In the genomic region with DNA sequence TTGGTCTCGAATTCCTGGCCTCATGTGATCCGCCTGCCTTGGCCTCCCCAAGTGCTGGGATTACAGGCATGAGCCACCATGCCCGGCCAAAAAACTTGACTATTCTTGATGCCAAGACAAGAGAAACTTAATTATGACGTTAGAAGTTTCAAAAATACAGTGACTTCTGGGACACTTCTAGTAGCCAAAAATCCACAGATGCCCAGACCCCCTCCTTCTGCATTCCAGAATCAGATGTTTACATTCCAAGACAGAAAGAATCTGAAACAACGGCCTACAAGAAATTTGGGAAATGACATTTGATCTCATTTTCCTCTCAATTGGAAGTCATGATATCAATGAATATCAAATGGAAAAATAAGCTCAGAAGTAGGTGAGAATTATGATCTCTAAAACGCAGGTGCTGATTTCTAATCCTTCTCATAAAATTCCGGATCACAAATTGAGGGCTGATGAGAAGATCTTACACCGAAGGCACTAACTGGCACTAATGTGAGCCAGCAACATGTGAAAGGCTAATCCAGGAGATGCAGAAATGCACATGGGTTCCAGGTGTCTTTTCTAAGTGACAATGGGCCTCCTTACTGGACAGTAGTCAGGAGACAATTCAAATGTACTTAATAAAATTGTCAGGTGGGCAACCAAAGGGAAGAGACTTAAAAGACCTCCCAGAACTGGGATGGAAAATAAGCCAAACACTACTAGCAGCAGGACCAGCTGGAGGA, we compare ENCODE assay signal across 20 cellular contexts. TPM values are rescaled to one million over a fixed set of nuclear protein-coding genes. Genes with fewer than 3 reads are reported as not detected.
DNase-seq lines count a peak whose midpoint lies in the region; ATAC-seq and TF ChIP-seq lines count a peak whose summit lies in the region.
"Had no signal": no experiment of that assay in that cellular context is flagged by ENCODE, and none has a peak within 500 bp of the region (broad histone marks: within the 10 kb centered on the region; RNA-seq: fewer than 3 reads in every experiment).

No MANE protein-coding gene starts in this region.

- TF ChIP-seq CTCF in HFFc6 (IDR thresholded peaks at IDR 0.05) (no peak), endothelial cell (IDR thresholded peaks at IDR 0.05; ENCODE audit: unreplicated experiment) (no peak)

- DNase-seq in AG20443 (ENCODE audit: low spot score) (peak; percentile 74), HFFc6 (no peak), endothelial cell (ENCODE audit: low spot score) (no peak), naive B cell (no peak), NCI-H1417 (lab: John Stamatoyannopoulos, UW) (no peak), occipital lobe (lab: John Stamatoyannopoulos, UW) (no peak), SHP77 treated with DMSO at 0.1 percent for 48 hours (lab: John Stamatoyannopoulos, UW) (no peak)
- no peak for DNase-seq in stimulated activated CD4-positive, alpha-beta T cell treated with anti-CD3 and anti-CD28 coated beads, Interleukin-4, amount 100 ng/mL, for 4 hours
- DNase-seq: ACHN; activated CD4-positive, alpha-beta memory T cell treated with anti-CD3 and anti-CD28 coated beads for 36 hours; activated naive CD4-positive, alpha-beta T cell treated with anti-CD3 and anti-CD28 coated beads for 36 hours; body of pancreas; DMS79; foreskin melanocyte; kidney glomerular epithelial cell; midbrain; spleen; stimulated activated CD8-positive, alpha-beta memory T cell treated with anti-CD3 and anti-CD28 coated beads, Interleukin-4, amount 100 ng/mL, for 48 hours; T-helper 2 cell; WERI-Rb-1 had no signal

- H3K27me3 Mint-ChIP-seq in HFFc6 (ENCODE audit: insufficient read depth) (no peaks in the 10 kb centered on the region; the same call in 1 of the 2 replicates), endothelial cell (ENCODE audit: unreplicated experiment) (peaks cover 5% of the 10 kb centered on the region), naive B cell (no peaks in the 10 kb centered on the region)
- H3K27me3 Mint-ChIP-seq: activated CD4-positive, alpha-beta memory T cell treated with anti-CD3 and anti-CD28 coated beads for 36 hours had no signal

- peak overlapping the region; percentile 37; the same call in 1 of the 2 replicates for H3K4me3 Mint-ChIP-seq in HFFc6
- peak overlapping the region; percentile 32 for H3K4me3 Mint-ChIP-seq in endothelial cell (ENCODE audit: unreplicated experiment)
- H3K4me3 Mint-ChIP-seq in naive B cell: peak overlapping the region in 1 of 8 donors; percentile 22
- H3K4me3 Mint-ChIP-seq: activated CD4-positive, alpha-beta memory T cell treated with anti-CD3 and anti-CD28 coated beads for 36 hours; activated naive CD4-positive, alpha-beta T cell treated with anti-CD3 and anti-CD28 coated beads for 36 hours had no signal

- ATAC-seq in naive B cell (ENCODE audit: low read depth in 2 of 2): no peak
- ATAC-seq: body of pancreas had no signal

- no peaks in the 10 kb centered on the region for H3K9me3 Mint-ChIP-seq in HFFc6
- H3K9me3 Mint-ChIP-seq in endothelial cell (ENCODE audit: unreplicated experiment): no peaks in the 10 kb centered on the region
- H3K9me3 Mint-ChIP-seq in naive B cell: no peaks in the 10 kb centered on the region
- H3K9me3 Mint-ChIP-seq: activated CD4-positive, alpha-beta memory T cell treated with anti-CD3 and anti-CD28 coated beads for 36 hours; activated naive CD4-positive, alpha-beta T cell treated with anti-CD3 and anti-CD28 coated beads for 36 hours had no signal

- peaks cover 60% of the 10 kb centered on the region for H3K4me1 Mint-ChIP-seq in HFFc6 (ENCODE audit: low read depth)
- H3K4me1 Mint-ChIP-seq in endothelial cell (ENCODE audit: unreplicated experiment): peaks cover 8% of the 10 kb centered on the region
- H3K4me1 Mint-ChIP-seq in naive B cell: peaks cover 14 to 45% (median 40%) of the 10 kb centered on the region in 3 donors

- H3K27ac Mint-ChIP-seq in HFFc6 (peak overlapping the region; percentile 61), endothelial cell (ENCODE audit: unreplicated experiment) (no peak overlapping the region), naive B cell (peak overlapping the region in 5 of 6 donors; percentile 28 to 97 (median 73))
- H3K27ac Mint-ChIP-seq: activated CD4-positive, alpha-beta memory T cell treated with anti-CD3 and anti-CD28 coated beads for 36 hours; activated naive CD4-positive, alpha-beta T cell treated with anti-CD3 and anti-CD28 coated beads for 36 hours had no signal

- H3K36me3 Mint-ChIP-seq in HFFc6 (ENCODE audit: low read depth) (peaks cover 3% of the 10 kb centered on the region; the same call in 1 of the 2 replicates), endothelial cell (ENCODE audit: low read depth, unreplicated experiment) (peaks cover 12% of the 10 kb centered on the region), naive B cell (peaks cover 0 to 8% of the 10 kb centered on the region in 2 donors)

RNA-seq across cellular contexts. Expression of a gene that starts 5.5 kb away (rescaled TPM):
- total RNA-seq in HFFc6 (2021; fragmentation: NEBNext Ultra II Directional; extraction: Animal tissue kit (Norgen Biotek cat#: 25700)): 10 to 100 TPM; 10.6 to 13.0 (median 11.5) TPM
- total RNA-seq in endothelial cell (ENCODE audit: unreplicated experiment) (19.4 TPM), occipital lobe (11.7 TPM)
- polyA plus RNA-seq in naive B cell (ENCODE audit: low read depth in 6 of 6): 100 to 1,000 TPM in 4 of 6 donors, 10 to 100 TPM in 2; 70.2 to 136 (median 112) TPM

RNA-seq across cellular contexts. Expression of a gene that starts 19.8 kb away (rescaled TPM):
- 100 to 1,000 TPM; 187 to 259 (median 222) TPM for total RNA-seq in HFFc6 (2021; fragmentation: NEBNext Ultra II Directional; extraction: Animal tissue kit (Norgen Biotek cat#: 25700))
- total RNA-seq in endothelial cell (ENCODE audit: unreplicated experiment): 170 TPM
- polyA plus RNA-seq in naive B cell (ENCODE audit: low read depth in 6 of 6): 10 to 100 TPM in 5 of 6 donors, 1 to 10 TPM in 1; 4.9 to 18.9 (median 16.2) TPM
- 257 TPM for total RNA-seq in occipital lobe

RNA-seq across cellular contexts. Expression of a gene that starts 43.2 kb away (rescaled TPM):
- 10 to 100 TPM; 31.6 to 39.8 (median 35.5) TPM for total RNA-seq in HFFc6 (2021; fragmentation: NEBNext Ultra II Directional; extraction: Animal tissue kit (Norgen Biotek cat#: 25700))
- total RNA-seq in endothelial cell (ENCODE audit: unreplicated experiment) (35.2 TPM), occipital lobe (11.2 TPM)
- 10 to 100 TPM in 4 of 6 donors, 1 to 10 TPM in 1, under 1 TPM in 1; 0.11 to 14.4 (median 10.5) TPM for polyA plus RNA-seq in naive B cell (ENCODE audit: low read depth in 6 of 6)
